1 cellular context compared by ENCODE assay signal in genomic region chr1:51729824-51730284, GRCh38.
TF ChIP-seq lines count a peak whose summit lies in the region.

No MANE protein-coding gene starts in this region.

TF ChIP-seq in K562, 482 proteins besides CTCF, POLR2A, EP300 and RAD21 (continued from another document and continues in another):
- TF ChIP-seq CEBPZ (IDR thresholded peaks at IDR 0.05; ENCODE audit: borderline replicate concordance, low read depth, low read length) (no peak), KDM2B (CRISPR knock-in tag; IDR thresholded peaks at IDR 0.05) (no peak), CHD1 (IDR thresholded peaks at IDR 0.05; ENCODE audit: low read length) (peak; percentile 90), GTF3C2 (IDR thresholded peaks at IDR 0.05; ENCODE audit: borderline replicate concordance, extremely low read depth, insufficient read length) (no peak), FOXA3 (CRISPR knock-in tag; conservative IDR thresholded peaks at IDR 0.05 in 1 of 2, IDR thresholded peaks at IDR 0.05 in 1 of 2) (no peak), ZNF740 (CRISPR knock-in tag; IDR thresholded peaks at IDR 0.05) (no peak; the same call in 1 of the 2 replicates), ZNF740 (tag; IDR thresholded peaks at IDR 0.05) (no peak), STAT5B (CRISPR knock-in tag; IDR thresholded peaks at IDR 0.05) (no peak), ZNF445 (CRISPR knock-in tag; IDR thresholded peaks at IDR 0.05; ENCODE audit: low read depth) (no peak), SAFB (IDR thresholded peaks at IDR 0.05; ENCODE audit: borderline replicate concordance, low read depth, low read length) (no peak), NBN (IDR thresholded peaks at IDR 0.05; ENCODE audit: low read depth) (no peak), ZNF76 (CRISPR knock-in tag; IDR thresholded peaks at IDR 0.05; ENCODE audit: borderline replicate concordance) (no peak), E2F3 (CRISPR knock-in tag; IDR thresholded peaks at IDR 0.05) (peak; percentile 11; the same call in 1 of the 2 replicates), ZNF23 (CRISPR knock-in tag; IDR thresholded peaks at IDR 0.05) (no peak), DACH1 (IDR thresholded peaks at IDR 0.05; ENCODE audit: partially characterized antibody) (no peak), ZNF511 (CRISPR knock-in tag; IDR thresholded peaks at IDR 0.05) (no peak), TBL1XR1 (IDR thresholded peaks at IDR 0.05; ENCODE audit: low read length in 2 of 2) (no peak), ZSCAN32 (CRISPR knock-in tag; IDR thresholded peaks at IDR 0.05) (no peak), SLC30A9 (CRISPR knock-in tag; IDR thresholded peaks at IDR 0.05) (no peak), ZNF609 (CRISPR knock-in tag; IDR thresholded peaks at IDR 0.05; ENCODE audit: borderline replicate concordance) (no peak), PTRF (tag; IDR thresholded peaks at IDR 0.05) (no peak), MTA1 (IDR thresholded peaks at IDR 0.05; ENCODE audit: borderline replicate concordance) (peak; percentile 46; the same call in 1 of the 2 replicates), POLR2AphosphoS2 (IDR thresholded peaks at IDR 0.05; ENCODE audit: low read length) (no peak), BMI1 (IDR thresholded peaks at IDR 0.05; ENCODE audit: low read length) (no peak), HMGN3 (IDR thresholded peaks at IDR 0.05; ENCODE audit: borderline replicate concordance, extremely low read depth, insufficient read length, low read depth, low read length) (no peak), ZEB2 (IDR thresholded peaks at IDR 0.05) (no peak), STAG1 (CRISPR knock-in tag; IDR thresholded peaks at IDR 0.05; ENCODE audit: borderline replicate concordance) (no peak), POLR2G (IDR thresholded peaks at IDR 0.05; ENCODE audit: low read depth, low read length) (peak; percentile 90), ZNF655 (CRISPR knock-in tag; IDR thresholded peaks at IDR 0.05) (no peak), RFX7 (CRISPR knock-in tag; IDR thresholded peaks at IDR 0.05) (peak; percentile 77; the same call in 1 of the 2 replicates), ETV6 (IDR thresholded peaks at IDR 0.05; ENCODE audit: borderline replicate concordance in 1 of 2, low read depth in 2 of 2, low read length in 1 of 2) (no peak), ETV6 (CRISPR knock-in tag; IDR thresholded peaks at IDR 0.05; ENCODE audit: borderline replicate concordance) (no peak), GABPB2 (CRISPR knock-in tag; conservative IDR thresholded peaks at IDR 0.05) (no peak), FOXJ2 (tag; IDR thresholded peaks at IDR 0.05) (no peak), ZFP36 (IDR thresholded peaks at IDR 0.05; ENCODE audit: low read depth, low read length, partially characterized antibody) (no peak), ZNF311 (CRISPR knock-in tag; IDR thresholded peaks at IDR 0.05) (no peak), SRSF7 (optimal IDR thresholded peaks at IDR 0.05; ENCODE audit: low read depth, low read length) (no peak), NONO (IDR thresholded peaks at IDR 0.05; ENCODE audit: low read depth in 2 of 2, low read length in 1 of 2) (peak in 1 of 2 experiments; percentile 37; a peak in 1 of 4 replicates), SMARCA5 (IDR thresholded peaks at IDR 0.05) (no peak), CHAMP1 (IDR thresholded peaks at IDR 0.05) (no peak), SAP30 (IDR thresholded peaks at IDR 0.05; ENCODE audit: borderline replicate concordance, insufficient read depth, low read depth, low read length, poor library complexity, severe bottlenecking) (no peak), MEF2A (IDR thresholded peaks at IDR 0.05; ENCODE audit: control insufficient read depth, low read depth, low read length) (no peak), CTBP1 (IDR thresholded peaks at IDR 0.05; ENCODE audit: borderline replicate concordance) (no peak), GMEB1 (CRISPR knock-in tag; IDR thresholded peaks at IDR 0.05) (no peak), TAF9B (IDR thresholded peaks at IDR 0.05; ENCODE audit: partially characterized antibody) (peak; percentile 50), POLR3A (IDR thresholded peaks at IDR 0.05; ENCODE audit: borderline replicate concordance, extremely low read depth, insufficient read depth, insufficient read length) (no peak), ARNT (IDR thresholded peaks at IDR 0.05) (no peak), ZBTB1 (CRISPR knock-in tag; IDR thresholded peaks at IDR 0.05; ENCODE audit: borderline replicate concordance, low read depth) (no peak), TFAM (CRISPR knock-in tag; conservative IDR thresholded peaks at IDR 0.05) (no peak), MAFK (IDR thresholded peaks at IDR 0.05; ENCODE audit: low read length) (no peak), XRCC5 (IDR thresholded peaks at IDR 0.05; ENCODE audit: low read depth, low read length) (no peak), MAX (CRISPR knock-in tag; IDR thresholded peaks at IDR 0.05) (no peak)
